In the genomic region with DNA sequence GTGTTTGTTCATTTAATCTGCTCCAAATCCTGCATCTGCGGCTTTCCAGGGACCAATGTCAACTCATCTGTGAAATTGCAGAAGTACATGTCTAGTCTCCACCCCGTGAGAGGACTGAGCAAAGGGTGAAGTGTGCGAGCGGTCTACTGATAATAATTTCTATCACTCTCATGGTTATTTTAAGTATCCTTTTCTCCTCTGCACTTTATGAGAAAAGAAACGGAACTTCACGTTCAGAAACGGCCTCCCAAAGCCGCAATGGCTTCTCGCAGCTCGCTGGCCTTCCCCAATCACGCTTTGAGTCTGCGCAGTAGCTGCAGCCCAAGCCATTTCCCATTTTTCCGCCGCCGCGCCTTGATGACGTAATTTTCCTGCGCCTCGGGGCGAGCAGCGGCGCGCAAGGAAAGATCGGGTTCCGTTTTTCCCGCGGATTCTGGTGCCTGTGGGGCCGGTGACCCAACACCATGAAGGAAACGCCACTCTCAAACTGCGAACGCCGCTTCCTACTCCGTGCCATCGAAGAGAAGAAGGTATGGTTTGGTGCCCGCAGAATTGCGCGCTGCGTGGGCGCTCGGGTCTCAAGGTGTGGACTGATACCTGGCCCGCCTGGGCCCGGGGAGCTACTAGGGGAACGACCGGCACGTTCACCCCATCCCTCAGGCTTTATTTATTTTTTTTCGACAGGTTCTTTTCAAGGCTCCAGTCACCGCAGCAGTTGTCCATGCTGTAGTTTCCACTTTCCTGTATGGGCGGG, we compare ENCODE assay signal across 1 cellular context.
TF ChIP-seq lines count a peak whose summit lies in the region.

A gene with protein sequence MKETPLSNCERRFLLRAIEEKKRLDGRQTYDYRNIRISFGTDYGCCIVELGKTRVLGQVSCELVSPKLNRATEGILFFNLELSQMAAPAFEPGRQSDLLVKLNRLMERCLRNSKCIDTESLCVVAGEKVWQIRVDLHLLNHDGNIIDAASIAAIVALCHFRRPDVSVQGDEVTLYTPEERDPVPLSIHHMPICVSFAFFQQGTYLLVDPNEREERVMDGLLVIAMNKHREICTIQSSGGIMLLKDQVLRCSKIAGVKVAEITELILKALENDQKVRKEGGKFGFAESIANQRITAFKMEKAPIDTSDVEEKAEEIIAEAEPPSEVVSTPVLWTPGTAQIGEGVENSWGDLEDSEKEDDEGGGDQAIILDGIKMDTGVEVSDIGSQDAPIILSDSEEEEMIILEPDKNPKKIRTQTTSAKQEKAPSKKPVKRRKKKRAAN (plus strand): TSS at position 363 of the 754 bp plus-strand sequence. CDS start 102 bp downstream, at position 465.

TF ChIP-seq in K562, 482 proteins besides CTCF, POLR2A, EP300 and RAD21 (continued from another document and continues in another):
- TF ChIP-seq, protein P1, sequence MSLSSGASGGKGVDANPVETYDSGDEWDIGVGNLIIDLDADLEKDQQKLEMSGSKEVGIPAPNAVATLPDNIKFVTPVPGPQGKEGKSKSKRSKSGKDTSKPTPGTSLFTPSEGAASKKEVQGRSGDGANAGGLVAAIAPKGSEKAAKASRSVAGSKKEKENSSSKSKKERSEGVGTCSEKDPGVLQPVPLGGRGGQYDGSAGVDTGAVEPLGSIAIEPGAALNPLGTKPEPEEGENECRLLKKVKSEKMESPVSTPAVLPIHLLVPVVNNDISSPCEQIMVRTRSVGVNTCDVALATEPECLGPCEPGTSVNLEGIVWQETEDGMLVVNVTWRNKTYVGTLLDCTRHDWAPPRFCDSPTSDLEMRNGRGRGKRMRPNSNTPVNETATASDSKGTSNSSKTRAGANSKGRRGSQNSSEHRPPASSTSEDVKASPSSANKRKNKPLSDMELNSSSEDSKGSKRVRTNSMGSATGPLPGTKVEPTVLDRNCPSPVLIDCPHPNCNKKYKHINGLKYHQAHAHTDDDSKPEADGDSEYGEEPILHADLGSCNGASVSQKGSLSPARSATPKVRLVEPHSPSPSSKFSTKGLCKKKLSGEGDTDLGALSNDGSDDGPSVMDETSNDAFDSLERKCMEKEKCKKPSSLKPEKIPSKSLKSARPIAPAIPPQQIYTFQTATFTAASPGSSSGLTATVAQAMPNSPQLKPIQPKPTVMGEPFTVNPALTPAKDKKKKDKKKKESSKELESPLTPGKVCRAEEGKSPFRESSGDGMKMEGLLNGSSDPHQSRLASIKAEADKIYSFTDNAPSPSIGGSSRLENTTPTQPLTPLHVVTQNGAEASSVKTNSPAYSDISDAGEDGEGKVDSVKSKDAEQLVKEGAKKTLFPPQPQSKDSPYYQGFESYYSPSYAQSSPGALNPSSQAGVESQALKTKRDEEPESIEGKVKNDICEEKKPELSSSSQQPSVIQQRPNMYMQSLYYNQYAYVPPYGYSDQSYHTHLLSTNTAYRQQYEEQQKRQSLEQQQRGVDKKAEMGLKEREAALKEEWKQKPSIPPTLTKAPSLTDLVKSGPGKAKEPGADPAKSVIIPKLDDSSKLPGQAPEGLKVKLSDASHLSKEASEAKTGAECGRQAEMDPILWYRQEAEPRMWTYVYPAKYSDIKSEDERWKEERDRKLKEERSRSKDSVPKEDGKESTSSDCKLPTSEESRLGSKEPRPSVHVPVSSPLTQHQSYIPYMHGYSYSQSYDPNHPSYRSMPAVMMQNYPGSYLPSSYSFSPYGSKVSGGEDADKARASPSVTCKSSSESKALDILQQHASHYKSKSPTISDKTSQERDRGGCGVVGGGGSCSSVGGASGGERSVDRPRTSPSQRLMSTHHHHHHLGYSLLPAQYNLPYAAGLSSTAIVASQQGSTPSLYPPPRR (CRISPR knock-in tag; IDR thresholded peaks at IDR 0.05; ENCODE audit: borderline replicate concordance) = no peak
- TF ChIP-seq MEF2D (tag; conservative IDR thresholded peaks at IDR 0.05; ENCODE audit: low read depth) (0 out of 2 replicates have a peak, but pooled peaks have one; percentile 30), FOSL1 (tag; conservative IDR thresholded peaks at IDR 0.05) (0 out of 2 replicates have a peak, but pooled peaks have one; percentile 34), ETV1 (tag; conservative IDR thresholded peaks at IDR 0.05; ENCODE audit: low read depth) (peak; percentile 38; the same call in 1 of the 2 replicates), KHSRP (IDR thresholded peaks at IDR 0.05) (peak; percentile 83), FOXJ2 (tag; IDR thresholded peaks at IDR 0.05) (peak; percentile 82), CC2D1A (IDR thresholded peaks at IDR 0.05) (no peak), JUNB (CRISPR knock-in tag; conservative IDR thresholded peaks at IDR 0.05) (peak; percentile 80), ZNF778 (CRISPR knock-in tag; IDR thresholded peaks at IDR 0.05) (no peak), RB1 (IDR thresholded peaks at IDR 0.05; ENCODE audit: low read depth) (peak; percentile 98), RBFOX2 (IDR thresholded peaks at IDR 0.05; ENCODE audit: low read depth, low read length) (peak; percentile 93), HCFC1 (IDR thresholded peaks at IDR 0.05; ENCODE audit: low read depth, low read length) (peak; percentile 82), PHB2 (IDR thresholded peaks at IDR 0.05; ENCODE audit: low read depth) (no peak), TBP (optimal IDR thresholded peaks at IDR 0.05; ENCODE audit: low read depth, low read length) (peak; percentile 94), ZNF197 (CRISPR knock-in tag; IDR thresholded peaks at IDR 0.05; ENCODE audit: low read depth) (0 out of 2 replicates have a peak, but pooled peaks have one; percentile 24), NFIX (CRISPR knock-in tag; IDR thresholded peaks at IDR 0.05; ENCODE audit: low read depth) (no peak), PHB (CRISPR knock-in tag; IDR thresholded peaks at IDR 0.05) (no peak), MEIS2 (IDR thresholded peaks at IDR 0.05; ENCODE audit: partially characterized antibody) (peak; percentile 39), NEUROD1 (IDR thresholded peaks at IDR 0.05; ENCODE audit: borderline replicate concordance, low read depth, low read length, partially characterized antibody) (peak; percentile 20), ZNF561 (CRISPR knock-in tag; conservative IDR thresholded peaks at IDR 0.05) (no peak), KDM2B (CRISPR knock-in tag; IDR thresholded peaks at IDR 0.05) (peak; percentile 87)
- TF ChIP-seq, protein P2, sequence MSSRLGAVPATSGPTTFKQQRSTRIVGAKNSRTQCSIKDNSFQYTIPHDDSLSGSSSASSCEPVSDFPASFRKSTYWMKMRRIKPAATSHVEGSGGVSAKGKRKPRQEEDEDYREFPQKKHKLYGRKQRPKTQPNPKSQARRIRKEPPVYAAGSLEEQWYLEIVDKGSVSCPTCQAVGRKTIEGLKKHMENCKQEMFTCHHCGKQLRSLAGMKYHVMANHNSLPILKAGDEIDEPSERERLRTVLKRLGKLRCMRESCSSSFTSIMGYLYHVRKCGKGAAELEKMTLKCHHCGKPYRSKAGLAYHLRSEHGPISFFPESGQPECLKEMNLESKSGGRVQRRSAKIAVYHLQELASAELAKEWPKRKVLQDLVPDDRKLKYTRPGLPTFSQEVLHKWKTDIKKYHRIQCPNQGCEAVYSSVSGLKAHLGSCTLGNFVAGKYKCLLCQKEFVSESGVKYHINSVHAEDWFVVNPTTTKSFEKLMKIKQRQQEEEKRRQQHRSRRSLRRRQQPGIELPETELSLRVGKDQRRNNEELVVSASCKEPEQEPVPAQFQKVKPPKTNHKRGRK (tag; IDR thresholded peaks at IDR 0.05) = no peak
- TF ChIP-seq, protein P3, sequence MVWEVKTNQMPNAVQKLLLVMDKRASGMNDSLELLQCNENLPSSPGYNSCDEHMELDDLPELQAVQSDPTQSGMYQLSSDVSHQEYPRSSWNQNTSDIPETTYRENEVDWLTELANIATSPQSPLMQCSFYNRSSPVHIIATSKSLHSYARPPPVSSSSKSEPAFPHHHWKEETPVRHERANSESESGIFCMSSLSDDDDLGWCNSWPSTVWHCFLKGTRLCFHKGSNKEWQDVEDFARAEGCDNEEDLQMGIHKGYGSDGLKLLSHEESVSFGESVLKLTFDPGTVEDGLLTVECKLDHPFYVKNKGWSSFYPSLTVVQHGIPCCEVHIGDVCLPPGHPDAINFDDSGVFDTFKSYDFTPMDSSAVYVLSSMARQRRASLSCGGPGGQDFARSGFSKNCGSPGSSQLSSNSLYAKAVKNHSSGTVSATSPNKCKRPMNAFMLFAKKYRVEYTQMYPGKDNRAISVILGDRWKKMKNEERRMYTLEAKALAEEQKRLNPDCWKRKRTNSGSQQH (CRISPR knock-in tag; IDR thresholded peaks at IDR 0.05) = no peak
- TF ChIP-seq, protein P4, sequence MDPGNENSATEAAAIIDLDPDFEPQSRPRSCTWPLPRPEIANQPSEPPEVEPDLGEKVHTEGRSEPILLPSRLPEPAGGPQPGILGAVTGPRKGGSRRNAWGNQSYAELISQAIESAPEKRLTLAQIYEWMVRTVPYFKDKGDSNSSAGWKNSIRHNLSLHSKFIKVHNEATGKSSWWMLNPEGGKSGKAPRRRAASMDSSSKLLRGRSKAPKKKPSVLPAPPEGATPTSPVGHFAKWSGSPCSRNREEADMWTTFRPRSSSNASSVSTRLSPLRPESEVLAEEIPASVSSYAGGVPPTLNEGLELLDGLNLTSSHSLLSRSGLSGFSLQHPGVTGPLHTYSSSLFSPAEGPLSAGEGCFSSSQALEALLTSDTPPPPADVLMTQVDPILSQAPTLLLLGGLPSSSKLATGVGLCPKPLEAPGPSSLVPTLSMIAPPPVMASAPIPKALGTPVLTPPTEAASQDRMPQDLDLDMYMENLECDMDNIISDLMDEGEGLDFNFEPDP (CRISPR knock-in tag; IDR thresholded peaks at IDR 0.05) = no peak
- TF ChIP-seq, protein P5, sequence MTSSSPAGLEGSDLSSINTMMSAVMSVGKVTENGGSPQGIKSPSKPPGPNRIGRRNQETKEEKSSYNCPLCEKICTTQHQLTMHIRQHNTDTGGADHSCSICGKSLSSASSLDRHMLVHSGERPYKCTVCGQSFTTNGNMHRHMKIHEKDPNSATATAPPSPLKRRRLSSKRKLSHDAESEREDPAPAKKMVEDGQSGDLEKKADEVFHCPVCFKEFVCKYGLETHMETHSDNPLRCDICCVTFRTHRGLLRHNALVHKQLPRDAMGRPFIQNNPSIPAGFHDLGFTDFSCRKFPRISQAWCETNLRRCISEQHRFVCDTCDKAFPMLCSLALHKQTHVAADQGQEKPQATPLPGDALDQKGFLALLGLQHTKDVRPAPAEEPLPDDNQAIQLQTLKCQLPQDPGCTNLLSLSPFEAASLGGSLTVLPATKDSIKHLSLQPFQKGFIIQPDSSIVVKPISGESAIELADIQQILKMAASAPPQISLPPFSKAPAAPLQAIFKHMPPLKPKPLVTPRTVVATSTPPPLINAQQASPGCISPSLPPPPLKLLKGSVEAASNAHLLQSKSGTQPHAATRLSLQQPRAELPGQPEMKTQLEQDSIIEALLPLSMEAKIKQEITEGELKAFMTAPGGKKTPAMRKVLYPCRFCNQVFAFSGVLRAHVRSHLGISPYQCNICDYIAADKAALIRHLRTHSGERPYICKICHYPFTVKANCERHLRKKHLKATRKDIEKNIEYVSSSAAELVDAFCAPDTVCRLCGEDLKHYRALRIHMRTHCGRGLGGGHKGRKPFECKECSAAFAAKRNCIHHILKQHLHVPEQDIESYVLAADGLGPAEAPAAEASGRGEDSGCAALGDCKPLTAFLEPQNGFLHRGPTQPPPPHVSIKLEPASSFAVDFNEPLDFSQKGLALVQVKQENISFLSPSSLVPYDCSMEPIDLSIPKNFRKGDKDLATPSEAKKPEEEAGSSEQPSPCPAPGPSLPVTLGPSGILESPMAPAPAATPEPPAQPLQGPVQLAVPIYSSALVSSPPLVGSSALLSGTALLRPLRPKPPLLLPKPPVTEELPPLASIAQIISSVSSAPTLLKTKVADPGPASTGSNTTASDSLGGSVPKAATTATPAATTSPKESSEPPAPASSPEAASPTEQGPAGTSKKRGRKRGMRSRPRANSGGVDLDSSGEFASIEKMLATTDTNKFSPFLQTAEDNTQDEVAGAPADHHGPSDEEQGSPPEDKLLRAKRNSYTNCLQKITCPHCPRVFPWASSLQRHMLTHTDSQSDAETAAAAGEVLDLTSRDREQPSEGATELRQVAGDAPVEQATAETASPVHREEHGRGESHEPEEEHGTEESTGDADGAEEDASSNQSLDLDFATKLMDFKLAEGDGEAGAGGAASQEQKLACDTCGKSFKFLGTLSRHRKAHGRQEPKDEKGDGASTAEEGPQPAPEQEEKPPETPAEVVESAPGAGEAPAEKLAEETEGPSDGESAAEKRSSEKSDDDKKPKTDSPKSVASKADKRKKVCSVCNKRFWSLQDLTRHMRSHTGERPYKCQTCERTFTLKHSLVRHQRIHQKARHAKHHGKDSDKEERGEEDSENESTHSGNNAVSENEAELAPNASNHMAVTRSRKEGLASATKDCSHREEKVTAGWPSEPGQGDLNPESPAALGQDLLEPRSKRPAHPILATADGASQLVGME (CRISPR knock-in tag; IDR thresholded peaks at IDR 0.05) = 0 out of 2 replicates have a peak, but pooled peaks have one; percentile 24
- TF ChIP-seq, protein P6, sequence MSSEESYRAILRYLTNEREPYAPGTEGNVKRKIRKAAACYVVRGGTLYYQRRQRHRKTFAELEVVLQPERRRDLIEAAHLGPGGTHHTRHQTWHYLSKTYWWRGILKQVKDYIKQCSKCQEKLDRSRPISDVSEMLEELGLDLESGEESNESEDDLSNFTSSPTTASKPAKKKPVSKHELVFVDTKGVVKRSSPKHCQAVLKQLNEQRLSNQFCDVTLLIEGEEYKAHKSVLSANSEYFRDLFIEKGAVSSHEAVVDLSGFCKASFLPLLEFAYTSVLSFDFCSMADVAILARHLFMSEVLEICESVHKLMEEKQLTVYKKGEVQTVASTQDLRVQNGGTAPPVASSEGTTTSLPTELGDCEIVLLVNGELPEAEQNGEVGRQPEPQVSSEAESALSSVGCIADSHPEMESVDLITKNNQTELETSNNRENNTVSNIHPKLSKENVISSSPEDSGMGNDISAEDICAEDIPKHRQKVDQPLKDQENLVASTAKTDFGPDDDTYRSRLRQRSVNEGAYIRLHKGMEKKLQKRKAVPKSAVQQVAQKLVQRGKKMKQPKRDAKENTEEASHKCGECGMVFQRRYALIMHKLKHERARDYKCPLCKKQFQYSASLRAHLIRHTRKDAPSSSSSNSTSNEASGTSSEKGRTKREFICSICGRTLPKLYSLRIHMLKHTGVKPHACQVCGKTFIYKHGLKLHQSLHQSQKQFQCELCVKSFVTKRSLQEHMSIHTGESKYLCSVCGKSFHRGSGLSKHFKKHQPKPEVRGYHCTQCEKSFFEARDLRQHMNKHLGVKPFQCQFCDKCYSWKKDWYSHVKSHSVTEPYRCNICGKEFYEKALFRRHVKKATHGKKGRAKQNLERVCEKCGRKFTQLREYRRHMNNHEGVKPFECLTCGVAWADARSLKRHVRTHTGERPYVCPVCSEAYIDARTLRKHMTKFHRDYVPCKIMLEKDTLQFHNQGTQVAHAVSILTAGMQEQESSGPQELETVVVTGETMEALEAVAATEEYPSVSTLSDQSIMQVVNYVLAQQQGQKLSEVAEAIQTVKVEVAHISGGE (CRISPR knock-in tag; IDR thresholded peaks at IDR 0.05) = peak in 1 of 3 experiments; percentile 54; a peak in 1 of 6 replicates
